In the genomic region with DNA sequence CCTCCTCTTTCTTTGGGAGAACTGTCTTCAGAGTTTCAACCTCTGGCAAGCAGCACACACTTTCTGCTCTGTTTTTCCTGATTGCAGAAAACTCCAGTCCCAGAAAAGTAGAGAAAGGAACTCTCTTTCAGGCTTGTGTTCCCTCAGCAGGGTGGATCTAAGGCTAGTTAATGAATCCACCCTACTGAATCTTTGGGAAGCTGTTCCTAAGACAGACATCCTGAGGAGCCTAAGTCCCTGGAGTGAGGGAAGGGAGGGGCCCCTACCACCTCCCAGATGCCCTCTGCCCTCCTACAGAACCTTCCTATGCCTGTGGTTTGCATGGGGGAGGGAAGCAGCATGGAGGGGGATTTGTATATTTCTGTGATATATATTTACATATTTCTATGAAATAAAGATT, we compare ENCODE assay signal across 1 cellular context.
TF ChIP-seq lines count a peak whose summit lies in the region.

No MANE protein-coding gene starts in this region.

TF ChIP-seq in IMR-90, 13 proteins besides CTCF, POLR2A, EP300 and RAD21:
- TF ChIP-seq CEBPB (IDR thresholded peaks at IDR 0.05; ENCODE audit: low read depth, low read length), result no peak
- no peak for TF ChIP-seq CHD1 (IDR thresholded peaks at IDR 0.05; ENCODE audit: low read depth, low read length)
- TF ChIP-seq RFX5 (IDR thresholded peaks at IDR 0.05; ENCODE audit: low read depth, low read length), result no peak
- TF ChIP-seq MXI1 (IDR thresholded peaks at IDR 0.05; ENCODE audit: borderline replicate concordance, low read depth, low read length), result no peak
- no peak for TF ChIP-seq BHLHE40 (IDR thresholded peaks at IDR 0.05; ENCODE audit: low read depth, low read length)
- no peak for TF ChIP-seq MAFK (IDR thresholded peaks at IDR 0.05; ENCODE audit: low read depth, low read length)
- TF ChIP-seq SMC3 (IDR thresholded peaks at IDR 0.05; ENCODE audit: low read depth, low read length), result no peak
